ENCODE assay signal across 8 cellular contexts in the genomic region with DNA sequence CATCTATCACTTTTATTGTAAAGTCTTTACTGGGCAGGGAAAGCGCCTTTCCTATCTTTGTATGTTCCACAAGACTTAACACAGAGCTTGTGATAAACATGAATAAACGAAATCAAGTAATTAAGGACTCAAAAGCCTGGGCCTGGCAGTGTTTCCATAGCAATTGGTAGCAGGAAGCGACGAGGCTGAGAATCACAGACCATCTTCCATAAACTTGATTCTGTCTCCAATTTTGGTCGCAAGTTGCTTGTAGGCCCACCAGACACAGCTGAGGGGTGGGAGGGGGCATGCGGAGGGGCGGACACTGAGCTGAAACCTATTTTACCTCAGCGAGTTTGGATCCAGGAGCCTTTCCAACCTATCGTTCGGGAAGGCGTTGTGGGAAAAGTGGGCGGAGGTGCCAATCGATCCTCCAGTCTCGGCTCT. TPM values are rescaled to one million over a fixed set of nuclear protein-coding genes. Genes with fewer than 3 reads are reported as not detected.
DNase-seq lines count a peak whose midpoint lies in the region; ATAC-seq and TF ChIP-seq lines count a peak whose summit lies in the region.

No MANE protein-coding gene starts in this region.

- H3K4me1 ChIP-seq in HAP-1 (peaks cover 11% of the 10 kb centered on the region; the same call in 1 of the 2 replicates), iPS-20b (ENCODE audit: insufficient read depth, low read length) (peaks cover 5% of the 10 kb centered on the region; the same call in 1 of the 2 replicates), subcutaneous abdominal adipose tissue (ENCODE audit: control insufficient read depth in 5 of 5, insufficient read depth in 5 of 5, low read length in 5 of 5) (peaks cover 0 to 19% (median 16%) of the 10 kb centered on the region in 5 donors)

- TF ChIP-seq CTCF in BJ (IDR thresholded peaks at IDR 0.05; ENCODE audit: insufficient read depth, low read depth, low read length): no peak

- DNase-seq in BJ (ENCODE audit: low read depth) (no peak), HAP-1 (ENCODE audit: low spot score in 2 of 2) (no peak), NK-92 (lab: John Stamatoyannopoulos, UW; ENCODE audit: unreplicated experiment) (no peak)
- DNase-seq in activated naive CD4-positive, alpha-beta T cell treated with anti-CD3 and anti-CD28 coated beads, Interleukin-2, amount 50 U/mL, for 72 hours (ENCODE audit: low spot score in 2 of 2): peak in 1 of 2 donors; percentile 12

- H3K9me3 ChIP-seq in HAP-1: no peaks in the 10 kb centered on the region
- no peaks in the 10 kb centered on the region for H3K9me3 ChIP-seq in iPS-20b (ENCODE audit: insufficient read depth, low read depth, low read length)
- no peaks in the 10 kb centered on the region for H3K9me3 ChIP-seq in subcutaneous abdominal adipose tissue (ENCODE audit: control insufficient read depth in 5 of 5, low read length in 5 of 5)

- H3K27me3 ChIP-seq in BJ (ENCODE audit: control insufficient read depth, insufficient read depth, low read length) (no peaks in the 10 kb centered on the region), HAP-1 (ENCODE audit: low read depth) (peaks cover 24% of the 10 kb centered on the region), iPS-20b (ENCODE audit: insufficient read depth, low read length) (peaks cover 31% of the 10 kb centered on the region), subcutaneous abdominal adipose tissue (ENCODE audit: control insufficient read depth in 5 of 5, insufficient read depth in 4 of 5, low read length in 5 of 5) (peaks cover 0 to 2% (median 0%) of the 10 kb centered on the region in 5 donors)

- ATAC-seq in activated naive CD4-positive, alpha-beta T cell treated with anti-CD3 and anti-CD28 coated beads, Interleukin-2, amount 50 U/mL, for 72 hours: no peak
- ATAC-seq in HG02678 (IDR thresholded peaks at IDR 0.05; ENCODE audit: unreplicated experiment) (no peak), HG03108 (IDR thresholded peaks at IDR 0.05; ENCODE audit: unreplicated experiment) (no peak)

- H3K36me3 Mint-ChIP-seq in activated naive CD4-positive, alpha-beta T cell treated with anti-CD3 and anti-CD28 coated beads, Interleukin-2, amount 50 U/mL, for 72 hours: no peaks in the 10 kb centered on the region

- H3K36me3 ChIP-seq in BJ (ENCODE audit: control insufficient read depth, insufficient read depth, low read length) (no peaks in the 10 kb centered on the region), HAP-1 (replicated peaks) (no peaks in the 10 kb centered on the region), iPS-20b (ENCODE audit: insufficient read depth, low read depth, low read length) (no peaks in the 10 kb centered on the region), subcutaneous abdominal adipose tissue (ENCODE audit: control insufficient read depth in 5 of 5, insufficient read depth in 5 of 5, low read length in 5 of 5) (no peaks in the 10 kb centered on the region)

- H3K4me3 ChIP-seq in BJ (ENCODE audit: low read depth, low read length): peak overlapping the region; percentile 53
- peak overlapping the region; percentile 58 for H3K4me3 ChIP-seq in HAP-1
- H3K4me3 ChIP-seq in iPS-20b (ENCODE audit: low read length): peak overlapping the region; percentile 93
- peak overlapping the region; percentile 74 to 86 (median 80) for H3K4me3 ChIP-seq in subcutaneous abdominal adipose tissue (ENCODE audit: low read depth in 1 of 5, low read length in 5 of 5)

- in situ Hi-C loops in HAP-1 (cut with MboI; ENCODE audit: low sequenced_read_pairs): no loop called here

- no peak overlapping the region for H3K27ac ChIP-seq in iPS-20b (ENCODE audit: low read length)
- H3K27ac ChIP-seq in subcutaneous abdominal adipose tissue (ENCODE audit: low read depth, low read length): peak overlapping the region; percentile 41

- no peaks in the 10 kb centered on the region for H3K9me3 Mint-ChIP-seq in activated naive CD4-positive, alpha-beta T cell treated with anti-CD3 and anti-CD28 coated beads, Interleukin-2, amount 50 U/mL, for 72 hours

- H3K9ac ChIP-seq in iPS-20b (ENCODE audit: low read depth, low read length) (peak overlapping the region; percentile 58; the same call in 1 of the 2 replicates), subcutaneous abdominal adipose tissue (ENCODE audit: low read length in 5 of 5) (peak overlapping the region in 3 of 5 donors; percentile 66 to 74 (median 70))

- peak overlapping the region; percentile 83 to 88 for H3K27ac Mint-ChIP-seq in activated naive CD4-positive, alpha-beta T cell treated with anti-CD3 and anti-CD28 coated beads, Interleukin-2, amount 50 U/mL, for 72 hours

- POLR2A ChIA-PET in BJ (lab: Charles Lee): no interaction called here

- CTCF ChIA-PET in BJ (lab: Yijun Ruan, JAX): interaction anchor here (0.8 to 2.4 kb wide), 2 partner anchors 24 to 57 kb away, joined by 3 to 14 read pairs; no protein-coding TSS in a partner anchor

RNA-seq across cellular contexts. Expression of gene CCDC38, which starts 0.3 kb away (rescaled TPM):
- not detected in 2 replicates for polyA plus RNA-seq in BJ (2011; rRNA removed)
- polyA minus RNA-seq in BJ (2011; rRNA and poly(A)+ RNA removed): 0.05 and 0.10 TPM in 2 replicates
- under 1 TPM; 0.16 to 0.57 TPM for total RNA-seq in activated naive CD4-positive, alpha-beta T cell treated with anti-CD3 and anti-CD28 coated beads, Interleukin-2, amount 50 U/mL, for 72 hours

RNA-seq across cellular contexts. Expression of gene AMDHD1, which starts 1.0 kb away (rescaled TPM):
- polyA plus RNA-seq in BJ (2011; rRNA removed): 0.09 TPM in 2 replicates
- not detected in 2 replicates for polyA minus RNA-seq in BJ (2011; rRNA and poly(A)+ RNA removed)
- under 1 TPM; 0.32 to 0.99 TPM for total RNA-seq in activated naive CD4-positive, alpha-beta T cell treated with anti-CD3 and anti-CD28 coated beads, Interleukin-2, amount 50 U/mL, for 72 hours

RNA-seq across cellular contexts. Expression of gene HAL, which starts 54.0 kb away (rescaled TPM):
- polyA plus RNA-seq in BJ (2011; rRNA removed): 0.12 and 0.15 TPM in 2 replicates
- polyA minus RNA-seq in BJ (2011; rRNA and poly(A)+ RNA removed): 0.36 TPM in 1 of 2 replicates, not detected in the other
- total RNA-seq in activated naive CD4-positive, alpha-beta T cell treated with anti-CD3 and anti-CD28 coated beads, Interleukin-2, amount 50 U/mL, for 72 hours: 1 to 10 TPM in 1 of 2 donors, under 1 TPM in 1; 0.39 to 1.2 TPM
